Comparison of ENCODE assay signal across 18 cellular contexts in genomic region chr5:83418659-83419321, GRCh38. TPM values are rescaled to one million over a fixed set of nuclear protein-coding genes. Genes with fewer than 3 reads are reported as not detected.
DNase-seq lines count a peak whose midpoint lies in the region; ATAC-seq lines count a peak whose summit lies in the region.
"Had no signal": no experiment of that assay in that cellular context is flagged by ENCODE, and none has a peak within 500 bp of the region (broad histone marks: within the 10 kb centered on the region; RNA-seq: fewer than 3 reads in every experiment).

No MANE protein-coding gene starts in this region.

- H3K79me1 ChIP-seq in neuronal stem cell (ENCODE audit: low read depth, low read length) = no peaks in the 10 kb centered on the region

- H2BK120ac ChIP-seq in neuronal stem cell (ENCODE audit: low read depth, low read length) = no peak overlapping the region

- H3K4me1 ChIP-seq in endocrine pancreas (ENCODE audit: control insufficient read depth, insufficient read depth, low read length) (no peaks in the 10 kb centered on the region), neuronal stem cell (ENCODE audit: control insufficient read depth in 2 of 2, insufficient read depth in 1 of 2, low read depth in 1 of 2, low read length in 2 of 2) (peaks cover 0 to 4% of the 10 kb centered on the region in 2 donors)

- ATAC-seq in GM18861 (IDR thresholded peaks at IDR 0.05; ENCODE audit: unreplicated experiment) = no peak
- no peak for ATAC-seq in HG02623 (IDR thresholded peaks at IDR 0.05; ENCODE audit: unreplicated experiment)
- ATAC-seq: SK-N-SH treated with all-trans-retinoic acid at 6 μM for 48 hours had no signal

- DNase-seq in SHP77 treated with DMSO at 0.1 percent for 48 hours (lab: John Stamatoyannopoulos, UW) = peak; percentile 7
- no peak for DNase-seq in SHP77 (lab: John Stamatoyannopoulos, UW)
- no peak for DNase-seq in neuronal stem cell (ENCODE audit: low spot score)
- no peak for DNase-seq in islet precursor cell
- DNase-seq in nucleus accumbens (lab: John Stamatoyannopoulos, UW) = no peak
- DNase-seq: ACHN; CD4-positive, alpha-beta memory T cell; GOT3; Kasumi-1; NCI-H187; NCI-H446 treated with DMSO at 0.1 percent for 48 hours had no signal

- no peak overlapping the region for H4K8ac ChIP-seq in neuronal stem cell (ENCODE audit: low read depth, low read length)

- H3K27ac ChIP-seq in neuronal stem cell (replicated peaks; ENCODE audit: low read length) = no peak overlapping the region
- H3K27ac ChIP-seq: 22Rv1; BLaER1 treated with 17β-estradiol and CSF1 and Interleukin-3, amounts not matched to agents 10 nM and 100 nM; RWPE1 had no signal

- H3K27me3 ChIP-seq in endocrine pancreas (ENCODE audit: control insufficient read depth, insufficient read depth, low read length) = no peaks in the 10 kb centered on the region
- no peaks in the 10 kb centered on the region for H3K27me3 ChIP-seq in neuronal stem cell (ENCODE audit: control insufficient read depth in 3 of 3, insufficient read depth in 3 of 3, low read depth in 1 of 3, low read length in 3 of 3)
- H3K27me3 ChIP-seq: BLaER1 treated with 17β-estradiol and CSF1 and Interleukin-3, amounts not matched to agents 10 nM and 100 nM had no signal

- no peak overlapping the region for H3K18ac ChIP-seq in neuronal stem cell (ENCODE audit: low read length)

- H2BK5ac ChIP-seq in neuronal stem cell (ENCODE audit: low read length) = no peak overlapping the region

- no peak overlapping the region for H2BK15ac ChIP-seq in neuronal stem cell (ENCODE audit: low read length)

- H2AK5ac ChIP-seq in neuronal stem cell (ENCODE audit: low read depth, low read length) = no peak overlapping the region

- peak overlapping the region; percentile 72 for H2AFZ ChIP-seq in neuronal stem cell (ENCODE audit: low read length)

- no CpG with 5 or more reads among the region's 11 CpGs for WGBS in neuronal stem cell (ENCODE audit: extremely low coverage in 2 of 2, insufficient read length in 2 of 2, insufficient replicate concordance in 1 of 2), 2 donors

- no peak overlapping the region for H3K23ac ChIP-seq in neuronal stem cell (ENCODE audit: low read depth, low read length, poor library complexity)

- H3K4me2 ChIP-seq in neuronal stem cell (ENCODE audit: insufficient read depth, low read length, poor library complexity, severe bottlenecking) = no peak overlapping the region
- H3K4me2 ChIP-seq: BLaER1 treated with 17β-estradiol and CSF1 and Interleukin-3, amounts not matched to agents 10 nM and 100 nM had no signal

- no peaks in the 10 kb centered on the region for H3K36me3 ChIP-seq in endocrine pancreas (ENCODE audit: control insufficient read depth, insufficient read depth, low read length)
- peaks cover 0 to 1% of the 10 kb centered on the region in 2 donors for H3K36me3 ChIP-seq in neuronal stem cell (replicated peaks in 1 of 2; ENCODE audit: control insufficient read depth in 2 of 2, insufficient read depth in 2 of 2, low read length in 2 of 2)
- H3K36me3 ChIP-seq: BLaER1 treated with 17β-estradiol and CSF1 and Interleukin-3, amounts not matched to agents 10 nM and 100 nM had no signal

- H3K4me3 ChIP-seq in endocrine pancreas (ENCODE audit: control insufficient read depth, insufficient read depth, low read length) (peak overlapping the region; percentile 7), neuronal stem cell (ENCODE audit: low read length in 2 of 2) (no peak overlapping the region)
- H3K4me3 ChIP-seq: BLaER1 treated with 17β-estradiol and CSF1 and Interleukin-3, amounts not matched to agents 10 nM and 100 nM had no signal

- H2BK12ac ChIP-seq in neuronal stem cell (ENCODE audit: low read length) = no peak overlapping the region

- H3K9ac ChIP-seq in endocrine pancreas (ENCODE audit: control insufficient read depth, insufficient read depth, low read length) = no peak overlapping the region
- H3K9ac ChIP-seq in neuronal stem cell (ENCODE audit: low read depth, low read length, poor library complexity) = no peak overlapping the region
- H3K9ac ChIP-seq: BLaER1 treated with 17β-estradiol and CSF1 and Interleukin-3, amounts not matched to agents 10 nM and 100 nM had no signal

- H3K4ac ChIP-seq in neuronal stem cell (ENCODE audit: low read length) = no peak overlapping the region

- H3K9me3 ChIP-seq in endocrine pancreas (ENCODE audit: control insufficient read depth, low read length) = no peaks in the 10 kb centered on the region
- peaks cover 3 to 5% of the 10 kb centered on the region in 2 donors for H3K9me3 ChIP-seq in neuronal stem cell (replicated peaks in 1 of 2; ENCODE audit: control insufficient read depth in 2 of 2, insufficient read depth in 1 of 2, low read depth in 1 of 2, low read length in 2 of 2)

- no peak overlapping the region for H3K14ac ChIP-seq in neuronal stem cell (ENCODE audit: low read length)

- no peak overlapping the region for H4K91ac ChIP-seq in neuronal stem cell (ENCODE audit: low read depth, low read length, poor library complexity)

RNA-seq across cellular contexts. Expression of gene VCAN, which starts 52.8 kb away (rescaled TPM):
- 37.7 TPM for polyA plus RNA-seq in neuronal stem cell (2013, experiment 1 of 2)
- 38.4 TPM for polyA plus RNA-seq in neuronal stem cell (2013, experiment 2 of 2)
